Comparison of ENCODE assay signal across 17 cellular contexts in the genomic region with DNA sequence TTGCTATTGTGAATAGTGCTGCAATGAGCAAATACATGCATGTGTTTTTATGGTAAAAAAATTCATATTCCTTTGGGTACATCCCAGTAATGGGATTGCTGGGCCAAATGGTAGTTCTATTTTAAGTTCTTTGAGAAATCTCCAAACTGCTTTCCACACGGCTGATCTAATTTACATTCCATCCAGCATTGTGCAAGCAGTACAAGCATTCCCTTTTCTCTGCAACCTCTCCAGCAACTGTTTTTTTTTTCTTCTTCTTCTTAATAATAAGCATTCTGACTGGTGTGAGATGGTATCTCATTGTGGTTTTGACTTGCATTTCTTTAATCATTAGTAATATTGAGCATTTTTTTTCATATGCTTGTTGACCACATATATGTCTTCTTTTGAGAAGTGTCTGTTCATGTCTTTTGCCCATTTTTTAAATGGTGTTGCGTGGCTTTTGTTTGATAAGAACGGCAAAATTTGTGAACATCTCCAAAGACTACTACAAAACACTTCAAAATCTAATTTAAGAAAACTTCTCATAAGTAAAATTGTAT.
DNase-seq lines count a peak whose midpoint lies in the region; TF ChIP-seq lines count a peak whose summit lies in the region.
"Had no signal": no experiment of that assay in that cellular context is flagged by ENCODE, and none has a peak within 500 bp of the region (broad histone marks: within the 10 kb centered on the region; RNA-seq: fewer than 3 reads in every experiment).

No MANE protein-coding gene starts in this region.

- no peaks in the 10 kb centered on the region for H3K27me3 ChIP-seq in Caco-2 (replicated peaks; ENCODE audit: control insufficient read depth, insufficient read depth, low read length)
- H3K27me3 ChIP-seq: BLaER1 had no signal

- no peak overlapping the region for H3K27ac Mint-ChIP-seq in Caco-2 (ENCODE audit: unreplicated experiment)
- H3K27ac Mint-ChIP-seq in progenitor cell of endocrine pancreas: no peak overlapping the region
- H3K27ac Mint-ChIP-seq: CD14-positive monocyte had no signal

- H3K4me3 Mint-ChIP-seq in Caco-2 (ENCODE audit: unreplicated experiment): no peak overlapping the region
- H3K4me3 Mint-ChIP-seq in progenitor cell of endocrine pancreas (ENCODE audit: low read depth): no peak overlapping the region
- H3K4me3 Mint-ChIP-seq: CD14-positive monocyte; CD4-positive, alpha-beta memory T cell had no signal

- no peaks in the 10 kb centered on the region for H3K9me3 ChIP-seq in Caco-2
- H3K9me3 ChIP-seq: BLaER1, HAP-1 had no signal

- DNase-seq in amniotic epithelial cell (ENCODE audit: low read depth) (peak; percentile 81), cardiac fibroblast (ENCODE audit: low read depth in 2 of 2) (peak; percentile 5 to 68), iris pigment epithelial cell (ENCODE audit: low read depth) (peak; percentile 29), NCI-H82 treated with DMSO at 0.1 percent for 48 hours (lab: John Stamatoyannopoulos, UW; ENCODE audit: unreplicated experiment) (no peak), NCI-H1048 (lab: John Stamatoyannopoulos, UW) (no peak), Caco-2 (no peak), progenitor cell of endocrine pancreas (ENCODE audit: low spot score, unreplicated experiment) (no peak)
- DNase-seq: 8988T; Calu3; CD4-positive, alpha-beta memory T cell; DND-41; EL; GM23248 had no signal

- no peak for TF ChIP-seq CTCF in cardiac fibroblast (IDR thresholded peaks at IDR 0.05; ENCODE audit: low read depth, low read length)
- TF ChIP-seq CTCF in Caco-2 (IDR thresholded peaks at IDR 0.05; ENCODE audit: insufficient read depth in 1 of 2, low read depth in 1 of 2, low read length in 1 of 2, severe bottlenecking in 1 of 2, unreplicated experiment in 1 of 2): no peak
- TF ChIP-seq CTCF in progenitor cell of endocrine pancreas (IDR thresholded peaks at IDR 0.05; ENCODE audit: unreplicated experiment): no peak

- no peaks in the 10 kb centered on the region for H3K4me1 ChIP-seq in Caco-2
- H3K4me1 ChIP-seq: BLaER1, HAP-1 had no signal

- H3K9me3 Mint-ChIP-seq in Caco-2 (ENCODE audit: unreplicated experiment) (no peaks in the 10 kb centered on the region), progenitor cell of endocrine pancreas (ENCODE audit: low read depth) (peaks cover 3% of the 10 kb centered on the region)

- BruUV-seq in Caco-2 (replicated peaks; lab: Mats Ljungman, UMichigan): no TSS peak

- intact Hi-C loops in Caco-2 (cut with micrococcal nuclease; ENCODE audit: unreplicated experiment): no loop called here

- H3K4me1 Mint-ChIP-seq in Caco-2 (ENCODE audit: low read depth, unreplicated experiment) (no peaks in the 10 kb centered on the region), progenitor cell of endocrine pancreas (ENCODE audit: low read depth) (peaks cover 3% of the 10 kb centered on the region)
- H3K4me1 Mint-ChIP-seq: CD14-positive monocyte; CD4-positive, alpha-beta memory T cell had no signal

- H3K36me3 Mint-ChIP-seq in Caco-2 (ENCODE audit: insufficient read depth, unreplicated experiment) (no peaks in the 10 kb centered on the region), progenitor cell of endocrine pancreas (ENCODE audit: insufficient read depth) (no peaks in the 10 kb centered on the region)
- H3K36me3 Mint-ChIP-seq: CD14-positive monocyte; CD4-positive, alpha-beta memory T cell had no signal

- H3K4me3 ChIP-seq in cardiac fibroblast (replicated peaks in 1 of 2; ENCODE audit: low read depth in 2 of 2, low read length in 2 of 2): no peak overlapping the region
- no peak overlapping the region for H3K4me3 ChIP-seq in Caco-2 (ENCODE audit: low read depth, low read length)
- H3K4me3 ChIP-seq: BLaER1, GM12878, GM23248, HAP-1 had no signal

- no peaks in the 10 kb centered on the region for H3K36me3 ChIP-seq in Caco-2 (ENCODE audit: control insufficient read depth, insufficient read depth, low read length)
- H3K36me3 ChIP-seq: BLaER1, HAP-1 had no signal

- POLR2A ChIA-PET in Caco-2 (lab: Charles Lee): no interaction called here

- CTCF ChIA-PET in Caco-2 (lab: Charles Lee): no interaction called here

- peaks cover 6% of the 10 kb centered on the region for H3K27me3 Mint-ChIP-seq in Caco-2 (ENCODE audit: insufficient read depth, unreplicated experiment)
- H3K27me3 Mint-ChIP-seq in progenitor cell of endocrine pancreas: no peaks in the 10 kb centered on the region
- H3K27me3 Mint-ChIP-seq: CD4-positive, alpha-beta memory T cell had no signal

Comparison
In these comparisons a context has a peak if more than half of its experiments do, and no peak if none do; other contexts are left out.
1. DNase-seq: peak in amniotic epithelial cell (single experiment), cardiac fibroblast (2 of 2) and iris pigment epithelial cell (single experiment); none in NCI-H82 treated with DMSO at 0.1 percent for 48 hours (single experiment), NCI-H1048 (single experiment), Caco-2 (0 of 2) and progenitor cell of endocrine pancreas (single experiment).